8 cellular contexts compared by ENCODE assay signal in the genomic region with DNA sequence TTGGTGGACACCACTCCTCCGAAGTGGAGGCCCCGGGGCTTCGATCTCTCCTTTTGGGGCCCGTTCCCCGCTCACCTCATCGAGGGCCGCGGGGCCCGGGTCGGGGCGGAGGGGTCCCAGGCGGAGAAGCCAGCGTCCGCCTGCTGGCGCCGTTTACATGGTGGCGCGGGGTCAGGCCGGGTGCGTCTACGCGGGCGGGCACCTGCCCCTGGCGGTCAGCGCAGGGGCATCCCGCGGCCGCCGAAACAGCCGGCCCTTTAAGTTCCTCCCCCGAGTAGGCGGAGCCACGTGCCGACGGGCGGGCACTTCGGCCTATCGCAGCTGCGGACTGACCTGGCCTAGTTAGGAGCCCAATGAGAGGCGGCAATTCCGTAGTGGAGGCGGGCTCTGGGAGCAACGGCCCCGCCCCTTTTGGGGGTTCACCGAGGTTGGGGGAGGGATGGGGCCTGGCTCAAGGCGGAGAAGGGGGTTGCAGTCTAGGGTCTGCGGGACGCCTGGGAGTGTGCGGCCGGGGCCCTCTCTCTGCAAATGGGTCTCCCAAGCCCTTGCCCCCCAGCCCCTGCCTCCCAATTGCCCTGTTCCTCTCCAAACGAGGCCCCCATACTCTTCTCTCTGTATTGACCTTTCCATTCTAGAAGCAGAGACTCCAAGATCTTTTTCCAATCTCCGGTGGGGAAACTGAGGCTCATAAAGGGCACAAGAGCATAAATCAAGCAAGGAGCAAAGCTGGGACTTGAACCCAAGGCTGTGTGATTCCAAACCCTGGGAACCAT. TPM values are rescaled to one million over a fixed set of nuclear protein-coding genes. Genes with fewer than 3 reads are reported as not detected.
DNase-seq lines count a peak whose midpoint lies in the region; ATAC-seq and TF ChIP-seq lines count a peak whose summit lies in the region.

ABHD8 (minus strand) TSS at position 259 of the 773 bp plus-strand sequence. CDS start 1,809 bp downstream, outside the sequence.

- no peaks in the 10 kb centered on the region for H3K27me3 Mint-ChIP-seq in central memory CD8-positive, alpha-beta T cell

- peak within 1 kb of the TSS; percentile 47 for H3K27ac ChIP-seq in AG04450 (ENCODE audit: low read depth, low read length)

- H3K4me1 Mint-ChIP-seq in central memory CD8-positive, alpha-beta T cell: peaks cover 21% of the 10 kb centered on the region

- H3K27me3 ChIP-seq in AG04450 (ENCODE audit: control insufficient read depth, insufficient read depth, low read length): no peaks in the 10 kb centered on the region

- POLR2A ChIA-PET in AG04450 (lab: Yijun Ruan, JAX): no interaction called here

- peak; percentile 90 for DNase-seq in AG04450 (ENCODE audit: low read depth, low spot score)
- DNase-seq in NCI-H2227 (lab: John Stamatoyannopoulos, UW; ENCODE audit: unreplicated experiment): peak; percentile 96
- DNase-seq in activated CD4-positive, CD25-positive, alpha-beta regulatory T cell treated with anti-CD3 and anti-CD28 coated beads, Interleukin-2, amount 50 U/mL, for 16 hours (ENCODE audit: low read depth, low spot score): peak; percentile 81
- DNase-seq in central memory CD8-positive, alpha-beta T cell (ENCODE audit: low spot score in 2 of 2): peak; percentile 86 to 87
- DNase-seq in islet precursor cell: peak; percentile 98
- peak; percentile 82 to 90 for DNase-seq in stimulated activated CD4-positive, alpha-beta T cell treated with anti-CD3 and anti-CD28 coated beads, Interleukin-12 subunit alpha, Interleukin-12 subunit beta, amount 100 ng/mL, for 24 hours (ENCODE audit: low read depth in 2 of 2)

- peak within 1 kb of the TSS; percentile 72 for H3K4me3 ChIP-seq in AG04450 (ENCODE audit: low read depth, low read length)

- no peak within 1 kb of the TSS for H3K27ac Mint-ChIP-seq in central memory CD8-positive, alpha-beta T cell (ENCODE audit: low read depth)

- H3K36me3 Mint-ChIP-seq in central memory CD8-positive, alpha-beta T cell (ENCODE audit: insufficient read depth): peaks cover 3% of the 10 kb centered on the region

- no peaks in the 10 kb centered on the region; the same call in 1 of the 2 replicates for H3K9me3 ChIP-seq in AG04450 (ENCODE audit: control insufficient read depth, insufficient read depth, low read length)

- CTCF ChIA-PET in AG04450 (lab: Charles Lee): interaction anchor here (0.9 to 3.6 kb wide), 2 partner anchors 10 to 15 kb away, joined by 3 to 16 read pairs; no protein-coding TSS in a partner anchor

- H3K9me3 Mint-ChIP-seq in central memory CD8-positive, alpha-beta T cell: no peaks in the 10 kb centered on the region

- ATAC-seq in GM18868 (IDR thresholded peaks at IDR 0.05; ENCODE audit: unreplicated experiment): peak; percentile 62
- ATAC-seq in HG03135 (IDR thresholded peaks at IDR 0.05; ENCODE audit: unreplicated experiment): peak; percentile 51
- ATAC-seq in central memory CD8-positive, alpha-beta T cell (replicated peaks; ENCODE audit: extremely low read depth, poor library complexity, severe bottlenecking): peak; percentile 65

- peak within 1 kb of the TSS; percentile 72 for H3K4me3 Mint-ChIP-seq in central memory CD8-positive, alpha-beta T cell

- peak; percentile 47 for TF ChIP-seq CTCF in AG04450 (IDR thresholded peaks at IDR 0.05; ENCODE audit: low read depth, low read length)

RNA-seq across cellular contexts. Expression of gene ABHD8, which starts in this region (rescaled TPM):
- polyA plus RNA-seq in AG04450 (2011; rRNA removed): 6.1 and 8.6 TPM in 2 replicates
- 5.2 and 6.4 TPM in 2 replicates for polyA minus RNA-seq in AG04450 (2011; rRNA and poly(A)+ RNA removed)

Comparison
In these comparisons a context has a peak if more than half of its experiments do, and no peak if none do; other contexts are left out.
1. Peak in every context shown above with its lines: DNase-seq, ATAC-seq, H3K4me3 ChIP-seq and H3K27ac ChIP-seq.